18 cellular contexts compared by ENCODE assay signal in genomic region chr15:93151488-93151887, GRCh38.
"Had no signal": no experiment of that assay in that cellular context is flagged by ENCODE, and none has a peak within 500 bp of the region (broad histone marks: within the 10 kb centered on the region; RNA-seq: fewer than 3 reads in every experiment).

No MANE protein-coding gene starts in this region.

- DNase-seq: activated B cell treated with CpG ODN at 0.5 μM for 24 hours; activated CD4-positive, alpha-beta T cell treated with anti-CD3 and anti-CD28 coated beads for 48 hours; activated naive CD8-positive, alpha-beta T cell treated with anti-CD3 and anti-CD28 coated beads, Interleukin-2, amount 50 U/mL, for 24 hours; anterior cingulate cortex; brain microvascular endothelial cell; effector CD8-positive, alpha-beta T cell; kidney glomerular epithelial cell; nucleus accumbens; sigmoid colon; spleen; stimulated activated naive CD4-positive, alpha-beta T cell; SW 1271; T-helper 9 cell had no signal

- H3K36me3 Mint-ChIP-seq: activated CD8-positive, alpha-beta memory T cell treated with anti-CD3 and anti-CD28 coated beads, Interleukin-2, amount 10 ng/mL, durations not matched to agents 7 days and 5 days had no signal

- H3K36me3 ChIP-seq: brain microvascular endothelial cell, esophagus muscularis mucosa, heart right ventricle, sigmoid colon, spleen, thyroid gland had no signal

- H3K9me3 Mint-ChIP-seq: activated naive CD8-positive, alpha-beta T cell treated with anti-CD3 and anti-CD28 coated beads, Interleukin-2, amount 50 U/mL, for 24 hours had no signal

- H3K27ac ChIP-seq: brain microvascular endothelial cell, spleen, thyroid gland had no signal

- H3K4me1 Mint-ChIP-seq: activated B cell treated with CpG ODN at 0.5 μM for 24 hours had no signal

- H3K27ac Mint-ChIP-seq: activated B cell treated with CpG ODN at 0.5 μM for 24 hours; activated naive CD8-positive, alpha-beta T cell treated with anti-CD3 and anti-CD28 coated beads, Interleukin-2, amount 50 U/mL, for 24 hours had no signal

- H3K4me3 ChIP-seq: esophagus muscularis mucosa, heart right ventricle, sigmoid colon, spleen, thyroid gland had no signal

- H3K27me3 ChIP-seq: brain microvascular endothelial cell, esophagus muscularis mucosa, heart right ventricle, sigmoid colon, thyroid gland had no signal

- H3K4me3 Mint-ChIP-seq: activated B cell treated with CpG ODN at 0.5 μM for 24 hours; activated naive CD8-positive, alpha-beta T cell treated with anti-CD3 and anti-CD28 coated beads, Interleukin-2, amount 50 U/mL, for 24 hours; nephron had no signal

- H3K9me3 ChIP-seq: esophagus muscularis mucosa, sigmoid colon, thyroid gland had no signal
